Comparison of ENCODE assay signal across 1 cellular context in genomic region chr1:109826930-109827349, GRCh38.
A peak's percentile ranks its signal among the peaks of the same experiment; 100 is the strongest.
TF ChIP-seq lines count a peak whose summit lies in the region.

No MANE protein-coding gene starts in this region.

TF ChIP-seq in K562, 482 proteins besides CTCF, POLR2A, EP300 and RAD21 (continued from another document and continues in another):
- TF ChIP-seq CHD7 (IDR thresholded peaks at IDR 0.05; ENCODE audit: low read depth, low read length) = no peak
- TF ChIP-seq, protein P1, sequence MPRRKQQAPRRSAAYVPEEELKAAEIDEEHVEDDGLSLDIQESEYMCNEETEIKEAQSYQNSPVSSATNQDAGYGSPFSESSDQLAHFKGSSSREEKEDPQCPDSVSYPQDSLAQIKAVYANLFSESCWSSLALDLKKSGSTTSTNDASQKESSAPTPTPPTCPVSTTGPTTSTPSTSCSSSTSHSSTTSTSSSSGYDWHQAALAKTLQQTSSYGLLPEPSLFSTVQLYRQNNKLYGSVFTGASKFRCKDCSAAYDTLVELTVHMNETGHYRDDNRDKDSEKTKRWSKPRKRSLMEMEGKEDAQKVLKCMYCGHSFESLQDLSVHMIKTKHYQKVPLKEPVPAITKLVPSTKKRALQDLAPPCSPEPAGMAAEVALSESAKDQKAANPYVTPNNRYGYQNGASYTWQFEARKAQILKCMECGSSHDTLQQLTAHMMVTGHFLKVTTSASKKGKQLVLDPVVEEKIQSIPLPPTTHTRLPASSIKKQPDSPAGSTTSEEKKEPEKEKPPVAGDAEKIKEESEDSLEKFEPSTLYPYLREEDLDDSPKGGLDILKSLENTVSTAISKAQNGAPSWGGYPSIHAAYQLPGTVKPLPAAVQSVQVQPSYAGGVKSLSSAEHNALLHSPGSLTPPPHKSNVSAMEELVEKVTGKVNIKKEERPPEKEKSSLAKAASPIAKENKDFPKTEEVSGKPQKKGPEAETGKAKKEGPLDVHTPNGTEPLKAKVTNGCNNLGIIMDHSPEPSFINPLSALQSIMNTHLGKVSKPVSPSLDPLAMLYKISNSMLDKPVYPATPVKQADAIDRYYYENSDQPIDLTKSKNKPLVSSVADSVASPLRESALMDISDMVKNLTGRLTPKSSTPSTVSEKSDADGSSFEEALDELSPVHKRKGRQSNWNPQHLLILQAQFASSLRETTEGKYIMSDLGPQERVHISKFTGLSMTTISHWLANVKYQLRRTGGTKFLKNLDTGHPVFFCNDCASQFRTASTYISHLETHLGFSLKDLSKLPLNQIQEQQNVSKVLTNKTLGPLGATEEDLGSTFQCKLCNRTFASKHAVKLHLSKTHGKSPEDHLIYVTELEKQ (CRISPR knock-in tag; IDR thresholded peaks at IDR 0.05) = peak; percentile 72; the same call in 1 of the 2 replicates
- peak; percentile 72; the same call in 1 of the 2 replicates for TF ChIP-seq HSF4 (CRISPR knock-in tag; IDR thresholded peaks at IDR 0.05; ENCODE audit: borderline replicate concordance)
- no peak; the same call in 1 of the 2 replicates for TF ChIP-seq MTA3 (IDR thresholded peaks at IDR 0.05; ENCODE audit: borderline replicate concordance)
- no peak for TF ChIP-seq NONO (IDR thresholded peaks at IDR 0.05; ENCODE audit: low read depth in 2 of 2, low read length in 1 of 2)
- TF ChIP-seq, protein P2, sequence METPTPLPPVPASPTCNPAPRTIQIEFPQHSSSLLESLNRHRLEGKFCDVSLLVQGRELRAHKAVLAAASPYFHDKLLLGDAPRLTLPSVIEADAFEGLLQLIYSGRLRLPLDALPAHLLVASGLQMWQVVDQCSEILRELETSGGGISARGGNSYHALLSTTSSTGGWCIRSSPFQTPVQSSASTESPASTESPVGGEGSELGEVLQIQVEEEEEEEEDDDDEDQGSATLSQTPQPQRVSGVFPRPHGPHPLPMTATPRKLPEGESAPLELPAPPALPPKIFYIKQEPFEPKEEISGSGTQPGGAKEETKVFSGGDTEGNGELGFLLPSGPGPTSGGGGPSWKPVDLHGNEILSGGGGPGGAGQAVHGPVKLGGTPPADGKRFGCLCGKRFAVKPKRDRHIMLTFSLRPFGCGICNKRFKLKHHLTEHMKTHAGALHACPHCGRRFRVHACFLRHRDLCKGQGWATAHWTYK (CRISPR knock-in tag; IDR thresholded peaks at IDR 0.05) = peak; percentile 74
- TF ChIP-seq SMARCC2 (IDR thresholded peaks at IDR 0.05; ENCODE audit: low read depth) = no peak
- no peak for TF ChIP-seq DPF2 (IDR thresholded peaks at IDR 0.05)
- no peak for TF ChIP-seq CEBPG (CRISPR knock-in tag; IDR thresholded peaks at IDR 0.05)
- no peak for TF ChIP-seq CEBPG (tag; conservative IDR thresholded peaks at IDR 0.05 in 1 of 2, IDR thresholded peaks at IDR 0.05 in 1 of 2)
- TF ChIP-seq GTF3C2 (IDR thresholded peaks at IDR 0.05; ENCODE audit: borderline replicate concordance, extremely low read depth, insufficient read length) = no peak
- no peak; the same call in 1 of the 2 replicates for TF ChIP-seq TAF7 (tag; IDR thresholded peaks at IDR 0.05)
- peak; percentile 81 for TF ChIP-seq RREB1 (CRISPR knock-in tag; IDR thresholded peaks at IDR 0.05)
- TF ChIP-seq ZNF384 (IDR thresholded peaks at IDR 0.05; ENCODE audit: low read depth, low read length) = no peak
- TF ChIP-seq, protein P3, sequence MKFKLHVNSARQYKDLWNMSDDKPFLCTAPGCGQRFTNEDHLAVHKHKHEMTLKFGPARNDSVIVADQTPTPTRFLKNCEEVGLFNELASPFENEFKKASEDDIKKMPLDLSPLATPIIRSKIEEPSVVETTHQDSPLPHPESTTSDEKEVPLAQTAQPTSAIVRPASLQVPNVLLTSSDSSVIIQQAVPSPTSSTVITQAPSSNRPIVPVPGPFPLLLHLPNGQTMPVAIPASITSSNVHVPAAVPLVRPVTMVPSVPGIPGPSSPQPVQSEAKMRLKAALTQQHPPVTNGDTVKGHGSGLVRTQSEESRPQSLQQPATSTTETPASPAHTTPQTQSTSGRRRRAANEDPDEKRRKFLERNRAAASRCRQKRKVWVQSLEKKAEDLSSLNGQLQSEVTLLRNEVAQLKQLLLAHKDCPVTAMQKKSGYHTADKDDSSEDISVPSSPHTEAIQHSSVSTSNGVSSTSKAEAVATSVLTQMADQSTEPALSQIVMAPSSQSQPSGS (CRISPR knock-in tag; IDR thresholded peaks at IDR 0.05) = no peak
- peak; percentile 98 for TF ChIP-seq ZNF589 (CRISPR knock-in tag; IDR thresholded peaks at IDR 0.05; ENCODE audit: low read depth)
- TF ChIP-seq TCFL5 (CRISPR knock-in tag; conservative IDR thresholded peaks at IDR 0.05) = 0 out of 2 replicates have a peak, but pooled peaks have one; percentile 74
- no peak for TF ChIP-seq RNF219 (CRISPR knock-in tag; IDR thresholded peaks at IDR 0.05)
- peak; percentile 65; the same call in 1 of the 2 replicates for TF ChIP-seq PTTG1 (tag; IDR thresholded peaks at IDR 0.05; ENCODE audit: low read depth)
